Comparison of ENCODE assay signal across 19 cellular contexts in genomic region chr20:53187402-53187801, GRCh38.
DNase-seq lines count a peak whose midpoint lies in the region; ATAC-seq, FAIRE-seq and TF ChIP-seq lines count a peak whose summit lies in the region.
"Had no signal": no experiment of that assay in that cellular context is flagged by ENCODE, and none has a peak within 500 bp of the region (broad histone marks: within the 10 kb centered on the region; RNA-seq: fewer than 3 reads in every experiment).

No MANE protein-coding gene starts in this region.

- no TSS peak for BruUV-seq in GM12878 (replicated peaks; lab: Mats Ljungman, UMichigan)

- H3K27ac ChIP-seq in BLaER1 treated with 17β-estradiol and CSF1 and Interleukin-3, amounts not matched to agents 10 nM and 100 nM: no peak overlapping the region
- H3K27ac ChIP-seq in GM23338 (ENCODE audit: low read depth): no peak overlapping the region
- no peak overlapping the region for H3K27ac ChIP-seq in GM12878 (ENCODE audit: control insufficient read depth, insufficient read depth)
- H3K27ac ChIP-seq in gastrocnemius medialis: no peak overlapping the region
- H3K27ac ChIP-seq: HL-60, PC-9, SJSA1 had no signal

- no peak overlapping the region for H3K4me3 ChIP-seq in BLaER1 treated with 17β-estradiol and CSF1 and Interleukin-3, amounts not matched to agents 10 nM and 100 nM
- H3K4me3 ChIP-seq in GM23338 (no peak overlapping the region), GM12878 (no peak overlapping the region), gastrocnemius medialis (no peak overlapping the region)
- H3K4me3 ChIP-seq: PC-9, SJSA1 had no signal

- TF ChIP-seq RAD21 in GM12878 (IDR thresholded peaks at IDR 0.05; ENCODE audit: insufficient read depth, low read depth, low read length): no peak

- H3K9me3 Mint-ChIP-seq in GM23338 (no peaks in the 10 kb centered on the region), nephron progenitor cell (no peaks in the 10 kb centered on the region)
- H3K9me3 Mint-ChIP-seq: H9 had no signal

- no peak for TF ChIP-seq POLR2A in GM12878 (IDR thresholded peaks at IDR 0.05; ENCODE audit: low read depth, low read length)
- TF ChIP-seq POLR2A in gastrocnemius medialis (IDR thresholded peaks at IDR 0.05): no peak

- H3K4me2 ChIP-seq in BLaER1 treated with 17β-estradiol and CSF1 and Interleukin-3, amounts not matched to agents 10 nM and 100 nM: peak overlapping the region in 8 of 11 experiments; percentile 22 to 61 (median 40); a peak in 15 of 22 replicates
- no peak overlapping the region for H3K4me2 ChIP-seq in GM23338
- H3K4me2 ChIP-seq in GM12878 (ENCODE audit: control insufficient read depth, insufficient read depth): no peak overlapping the region
- H3K4me2 ChIP-seq: PC-9 had no signal

- H3K9me3 ChIP-seq in BLaER1 treated with 17β-estradiol and CSF1 and Interleukin-3, amounts not matched to agents 10 nM and 100 nM (replicated peaks in 1 of 11): no peaks in the 10 kb centered on the region
- H3K9me3 ChIP-seq in GM12878 (replicated peaks; ENCODE audit: control insufficient read depth, insufficient read depth, low read length) (no peaks in the 10 kb centered on the region), gastrocnemius medialis (no peaks in the 10 kb centered on the region)
- H3K9me3 ChIP-seq: Caco-2, SJSA1 had no signal

- ATAC-seq in GM23338: no peak
- ATAC-seq in GM12878: peak; percentile 59; the same call in 2 of the 3 replicates
- ATAC-seq in gastrocnemius medialis: no peak
- no peak for ATAC-seq in HG02885 (IDR thresholded peaks at IDR 0.05; ENCODE audit: poor library complexity, unreplicated experiment)

- H4K20me1 ChIP-seq in BLaER1 treated with 17β-estradiol and CSF1 and Interleukin-3, amounts not matched to agents 10 nM and 100 nM: no peaks in the 10 kb centered on the region
- no peaks in the 10 kb centered on the region for H4K20me1 ChIP-seq in GM23338 (replicated peaks; ENCODE audit: insufficient read depth)
- H4K20me1 ChIP-seq in GM12878 (ENCODE audit: control insufficient read depth, insufficient read depth): no peaks in the 10 kb centered on the region

- POLR2A ChIA-PET in GM12878 (lab: Charles Lee): interaction anchor here (0.7 kb wide), 1 partner anchor 719 kb away, joined by 3 read pairs; no protein-coding TSS in a partner anchor

- SMC1A ChIA-PET in GM12878 (lab: Charles Lee; ENCODE audit: uncharacterized antibody, unreplicated experiment): interaction anchor here (0.7 kb wide), 1 partner anchor 15 kb away, joined by 3 read pairs; no protein-coding TSS in a partner anchor

- H3K27me3 ChIP-seq in BLaER1 treated with 17β-estradiol and CSF1 and Interleukin-3, amounts not matched to agents 10 nM and 100 nM: no peaks in the 10 kb centered on the region
- H3K27me3 ChIP-seq in GM23338 (ENCODE audit: insufficient read depth) (no peaks in the 10 kb centered on the region), GM12878 (replicated peaks in 1 of 2; ENCODE audit: control insufficient read depth in 2 of 2, insufficient read depth in 2 of 2, low read length in 1 of 2) (no peaks in the 10 kb centered on the region), gastrocnemius medialis (no peaks in the 10 kb centered on the region)

- H3K4me1 Mint-ChIP-seq in GM23338: peaks cover 16% of the 10 kb centered on the region; the same call in 2 of the 3 replicates
- H3K4me1 Mint-ChIP-seq in nephron progenitor cell: peaks cover 44% of the 10 kb centered on the region

- H2AFZ ChIP-seq in GM23338: peak overlapping the region; percentile 84
- no peak overlapping the region for H2AFZ ChIP-seq in GM12878 (ENCODE audit: control insufficient read depth, low read depth, low read length)
- H2AFZ ChIP-seq: PC-9 had no signal

- CTCF ChIA-PET in GM12878 (lab: Yijun Ruan, JAX): interaction anchor here (1.1 to 1.2 kb wide), 2 partner anchors 9 to 29 kb away, joined by 4 to 5 read pairs; no protein-coding TSS in a partner anchor

- TF ChIP-seq CTCF in GM23338 (conservative IDR thresholded peaks at IDR 0.05; ENCODE audit: low read depth in 2 of 2) (no peak), GM12878 (IDR thresholded peaks at IDR 0.05 in 2 of 3, conservative IDR thresholded peaks at IDR 0.05 in 1 of 3; ENCODE audit: control insufficient read depth in 2 of 3, extremely low read depth in 1 of 3, insufficient read depth in 1 of 3, low read depth in 3 of 3, low read length in 3 of 3) (no peak), nephron progenitor cell (IDR thresholded peaks at IDR 0.05) (no peak), gastrocnemius medialis (IDR thresholded peaks at IDR 0.05 in 4 of 5, conservative IDR thresholded peaks at IDR 0.05 in 1 of 5) (no peak)

- H3K4me3 Mint-ChIP-seq in GM23338: no peak overlapping the region
- H3K4me3 Mint-ChIP-seq in nephron progenitor cell: peak overlapping the region; percentile 2
- H3K4me3 Mint-ChIP-seq: H9 had no signal

- RAD21 ChIA-PET in GM12878 (lab: Charles Lee; ENCODE audit: unreplicated experiment): interaction anchor here (0.7 to 1.6 kb wide), 2 partner anchors 28 to 368 kb away, joined by 3 to 5 read pairs; no protein-coding TSS in a partner anchor

- H3K36me3 Mint-ChIP-seq in GM23338 (ENCODE audit: low read depth) (no peaks in the 10 kb centered on the region), nephron progenitor cell (ENCODE audit: low read depth) (peaks cover 13% of the 10 kb centered on the region)

- H3K79me2 ChIP-seq in GM23338 (replicated peaks; ENCODE audit: insufficient read depth) (no peaks in the 10 kb centered on the region), GM12878 (ENCODE audit: control insufficient read depth, insufficient read depth, low read length) (no peaks in the 10 kb centered on the region)

- no peak for TF ChIP-seq EP300 in GM12878 (IDR thresholded peaks at IDR 0.05; ENCODE audit: borderline replicate concordance in 1 of 2, control insufficient read depth in 1 of 2, low read depth in 2 of 2, low read length in 2 of 2)

- no peak overlapping the region for H3K9ac ChIP-seq in BLaER1 treated with 17β-estradiol and CSF1 and Interleukin-3, amounts not matched to agents 10 nM and 100 nM
- no peak overlapping the region for H3K9ac ChIP-seq in GM12878 (ENCODE audit: control insufficient read depth, insufficient read depth, low read length)

- H3F3A ChIP-seq in GM23338 (replicated peaks; ENCODE audit: low read depth): no peaks in the 10 kb centered on the region

- H3K4me1 ChIP-seq in BLaER1 treated with 17β-estradiol and CSF1 and Interleukin-3, amounts not matched to agents 10 nM and 100 nM: peaks cover 0 to 17% (median 13%) of the 10 kb centered on the region in 10 experiments; a peak in 12 of 20 replicates
- H3K4me1 ChIP-seq in GM23338 (ENCODE audit: insufficient read depth): peaks cover 7% of the 10 kb centered on the region; the same call in 1 of the 2 replicates
- peaks cover 6% of the 10 kb centered on the region; the same call in 1 of the 2 replicates for H3K4me1 ChIP-seq in GM12878 (ENCODE audit: control insufficient read depth, insufficient read depth, low read length)
- H3K4me1 ChIP-seq in gastrocnemius medialis: no peaks in the 10 kb centered on the region
- H3K4me1 ChIP-seq: Caco-2, SJSA1 had no signal

- H3K36me3 ChIP-seq in BLaER1 treated with 17β-estradiol and CSF1 and Interleukin-3, amounts not matched to agents 10 nM and 100 nM: no peaks in the 10 kb centered on the region
- H3K36me3 ChIP-seq in GM23338 (ENCODE audit: insufficient read depth) (no peaks in the 10 kb centered on the region), GM12878 (ENCODE audit: control insufficient read depth in 2 of 2, insufficient read depth in 2 of 2, low read length in 1 of 2) (no peaks in the 10 kb centered on the region), gastrocnemius medialis (no peaks in the 10 kb centered on the region)
- H3K36me3 ChIP-seq: SJSA1 had no signal

- FAIRE-seq in GM12878 (lab: Jason Lieb, UNC): no peak

- 2% methylated on average over 6 of the region's 6 CpGs for WGBS in GM12878 (ENCODE audit: insufficient coverage, insufficient replicate concordance, low lambda C conversion rate, missing lambda C conversion rate)

- no peak for DNase-seq in GM23338 (ENCODE audit: low spot score)
- DNase-seq in GM12878 (ENCODE audit: low read depth, low spot score): peak; percentile 23
- no peak for DNase-seq in nephron progenitor cell
- no peak for DNase-seq in AG08396 (ENCODE audit: low spot score)
- no peak for DNase-seq in hippocampal formation (lab: John Stamatoyannopoulos, UW)
- no peak for DNase-seq in gastrocnemius medialis
- DNase-seq: Caco-2, H9, MV-4-11, NCI-H1417 treated with DMSO at 0.1 percent for 48 hours, NCI-H2029, NCI-H2171 treated with DMSO at 0.1 percent for 48 hours, NCI-H446 treated with DMSO at 0.1 percent for 48 hours, NCI-H774, PC-9 had no signal

- in situ Hi-C loops in GM12878 (cut with MboI): no loop called here
- in situ Hi-C loops in gastrocnemius medialis (cut with MboI; ENCODE audit: low sequenced_read_pairs in 4 of 4): no loop called here

- H3K27me3 Mint-ChIP-seq in GM23338 (ENCODE audit: insufficient read depth, low read depth, poor library complexity): no peaks in the 10 kb centered on the region
- H3K27me3 Mint-ChIP-seq in nephron progenitor cell (ENCODE audit: low read depth, poor library complexity): no peaks in the 10 kb centered on the region

- H3K27ac Mint-ChIP-seq in GM23338 (no peak overlapping the region), nephron progenitor cell (peak overlapping the region; percentile 23)

- intact Hi-C loops in GM12878 (cut with micrococcal nuclease; ENCODE audit: unreplicated experiment) (no loop called here), gastrocnemius medialis (cut with DNase I; ENCODE audit: low total_unique reads) (no loop called here)

- no peaks in the 10 kb centered on the region for H3K9me2 ChIP-seq in GM23338 (ENCODE audit: insufficient read depth)

TF ChIP-seq in GM12878, 131 proteins besides CTCF, POLR2A, EP300 and RAD21 (continues in another document):
- TF ChIP-seq SUZ12 (IDR thresholded peaks at IDR 0.05; ENCODE audit: unreplicated experiment) (no peak), IKZF2 (IDR thresholded peaks at IDR 0.05) (peak; percentile 12 to 18; a peak in 1 of 4 replicates), ZNF24 (IDR thresholded peaks at IDR 0.05) (no peak)

Comparison
In these comparisons a context has a peak if more than half of its experiments do, and no peak if none do; other contexts are left out.
1. H3K4me2 ChIP-seq: peak in BLaER1 treated with 17β-estradiol and CSF1 and Interleukin-3, amounts not matched to agents 10 nM and 100 nM (8 of 11); none in GM23338 (single experiment) and GM12878 (single experiment).